Comparison of ENCODE assay signal across 1 cellular context in genomic region chr16:81480856-81481821, GRCh38.
A peak's percentile ranks its signal among the peaks of the same experiment; 100 is the strongest.
TF ChIP-seq lines count a peak whose summit lies in the region.

No MANE protein-coding gene starts in this region.

TF ChIP-seq in HepG2, 621 proteins besides CTCF, POLR2A, EP300 and RAD21 (continued from another document and continues in another):
- TF ChIP-seq ZSCAN5A (CRISPR knock-in tag; IDR thresholded peaks at IDR 0.05; ENCODE audit: borderline replicate concordance): no peak
- TF ChIP-seq, protein P1, sequence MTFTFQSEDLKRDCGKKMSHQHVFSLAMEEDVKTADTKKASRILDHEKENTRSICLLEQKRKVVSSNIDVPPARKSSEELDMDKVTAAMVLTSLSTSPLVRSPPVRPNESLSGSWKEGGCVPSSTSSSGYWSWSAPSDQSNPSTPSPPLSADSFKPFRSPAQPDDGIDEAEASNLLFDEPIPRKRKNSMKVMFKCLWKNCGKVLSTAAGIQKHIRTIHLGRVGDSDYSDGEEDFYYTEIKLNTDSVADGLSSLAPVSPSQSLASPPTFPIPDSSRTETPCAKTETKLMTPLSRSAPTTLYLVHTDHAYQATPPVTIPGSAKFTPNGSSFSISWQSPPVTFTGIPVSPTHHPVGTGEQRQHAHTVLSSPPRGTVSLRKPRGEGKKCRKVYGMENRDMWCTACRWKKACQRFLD (CRISPR knock-in tag; IDR thresholded peaks at IDR 0.05; ENCODE audit: borderline replicate concordance): no peak
- TF ChIP-seq DNMT1 (CRISPR knock-in tag; IDR thresholded peaks at IDR 0.05): no peak
- TF ChIP-seq PHB2 (IDR thresholded peaks at IDR 0.05; ENCODE audit: partially characterized antibody): no peak
- TF ChIP-seq, protein P2, sequence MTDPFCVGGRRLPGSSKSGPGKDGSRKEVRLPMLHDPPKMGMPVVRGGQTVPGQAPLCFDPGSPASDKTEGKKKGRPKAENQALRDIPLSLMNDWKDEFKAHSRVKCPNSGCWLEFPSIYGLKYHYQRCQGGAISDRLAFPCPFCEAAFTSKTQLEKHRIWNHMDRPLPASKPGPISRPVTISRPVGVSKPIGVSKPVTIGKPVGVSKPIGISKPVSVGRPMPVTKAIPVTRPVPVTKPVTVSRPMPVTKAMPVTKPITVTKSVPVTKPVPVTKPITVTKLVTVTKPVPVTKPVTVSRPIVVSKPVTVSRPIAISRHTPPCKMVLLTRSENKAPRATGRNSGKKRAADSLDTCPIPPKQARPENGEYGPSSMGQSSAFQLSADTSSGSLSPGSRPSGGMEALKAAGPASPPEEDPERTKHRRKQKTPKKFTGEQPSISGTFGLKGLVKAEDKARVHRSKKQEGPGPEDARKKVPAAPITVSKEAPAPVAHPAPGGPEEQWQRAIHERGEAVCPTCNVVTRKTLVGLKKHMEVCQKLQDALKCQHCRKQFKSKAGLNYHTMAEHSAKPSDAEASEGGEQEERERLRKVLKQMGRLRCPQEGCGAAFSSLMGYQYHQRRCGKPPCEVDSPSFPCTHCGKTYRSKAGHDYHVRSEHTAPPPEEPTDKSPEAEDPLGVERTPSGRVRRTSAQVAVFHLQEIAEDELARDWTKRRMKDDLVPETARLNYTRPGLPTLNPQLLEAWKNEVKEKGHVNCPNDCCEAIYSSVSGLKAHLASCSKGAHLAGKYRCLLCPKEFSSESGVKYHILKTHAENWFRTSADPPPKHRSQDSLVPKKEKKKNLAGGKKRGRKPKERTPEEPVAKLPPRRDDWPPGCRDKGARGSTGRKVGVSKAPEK (CRISPR knock-in tag; IDR thresholded peaks at IDR 0.05; ENCODE audit: borderline replicate concordance): no peak
- peak; percentile 30; the same call in 1 of the 2 replicates for TF ChIP-seq KDM3A (CRISPR knock-in tag; IDR thresholded peaks at IDR 0.05; ENCODE audit: low read depth)
- no peak for TF ChIP-seq ZNF253 (CRISPR knock-in tag; IDR thresholded peaks at IDR 0.05; ENCODE audit: borderline replicate concordance)
- no peak for TF ChIP-seq ATAD3A (CRISPR knock-in tag; IDR thresholded peaks at IDR 0.05)
- peak; percentile 34; the same call in 1 of the 2 replicates for TF ChIP-seq HNF1A (IDR thresholded peaks at IDR 0.05; ENCODE audit: low read depth)
- peak; percentile 65 for TF ChIP-seq HNF1A (CRISPR knock-in tag; IDR thresholded peaks at IDR 0.05; ENCODE audit: borderline replicate concordance)
- TF ChIP-seq GABPA (IDR thresholded peaks at IDR 0.05; ENCODE audit: low read depth, low read length): no peak
- peak; percentile 59 for TF ChIP-seq GABPA (CRISPR knock-in tag; IDR thresholded peaks at IDR 0.05; ENCODE audit: low read depth)
- TF ChIP-seq, protein P3, sequence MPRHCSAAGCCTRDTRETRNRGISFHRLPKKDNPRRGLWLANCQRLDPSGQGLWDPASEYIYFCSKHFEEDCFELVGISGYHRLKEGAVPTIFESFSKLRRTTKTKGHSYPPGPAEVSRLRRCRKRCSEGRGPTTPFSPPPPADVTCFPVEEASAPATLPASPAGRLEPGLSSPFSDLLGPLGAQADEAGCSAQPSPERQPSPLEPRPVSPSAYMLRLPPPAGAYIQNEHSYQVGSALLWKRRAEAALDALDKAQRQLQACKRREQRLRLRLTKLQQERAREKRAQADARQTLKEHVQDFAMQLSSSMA (CRISPR knock-in tag; IDR thresholded peaks at IDR 0.05): no peak
- TF ChIP-seq ZBTB8A (CRISPR knock-in tag; IDR thresholded peaks at IDR 0.05; ENCODE audit: borderline replicate concordance, low read depth): no peak
- 0 out of 2 replicates have a peak, but pooled peaks have one; percentile 30 for TF ChIP-seq ZNF589 (CRISPR knock-in tag; conservative IDR thresholded peaks at IDR 0.05)
- no peak for TF ChIP-seq NFE2L2 (IDR thresholded peaks at IDR 0.05; ENCODE audit: low read length)
- peak; percentile 68; the same call in 1 of the 2 replicates for TF ChIP-seq MEF2D (CRISPR knock-in tag; IDR thresholded peaks at IDR 0.05)
- TF ChIP-seq, protein P4, sequence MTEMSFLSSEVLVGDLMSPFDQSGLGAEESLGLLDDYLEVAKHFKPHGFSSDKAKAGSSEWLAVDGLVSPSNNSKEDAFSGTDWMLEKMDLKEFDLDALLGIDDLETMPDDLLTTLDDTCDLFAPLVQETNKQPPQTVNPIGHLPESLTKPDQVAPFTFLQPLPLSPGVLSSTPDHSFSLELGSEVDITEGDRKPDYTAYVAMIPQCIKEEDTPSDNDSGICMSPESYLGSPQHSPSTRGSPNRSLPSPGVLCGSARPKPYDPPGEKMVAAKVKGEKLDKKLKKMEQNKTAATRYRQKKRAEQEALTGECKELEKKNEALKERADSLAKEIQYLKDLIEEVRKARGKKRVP (CRISPR knock-in tag; IDR thresholded peaks at IDR 0.05): peak in 1 of 2 experiments; percentile 81; a peak in 1 of 4 replicates
- no peak for TF ChIP-seq LCORL (IDR thresholded peaks at IDR 0.05)
- peak; percentile 76; the same call in 1 of the 2 replicates for TF ChIP-seq LCORL (CRISPR knock-in tag; IDR thresholded peaks at IDR 0.05)
- no peak for TF ChIP-seq KLF15 (CRISPR knock-in tag; IDR thresholded peaks at IDR 0.05; ENCODE audit: borderline replicate concordance)
- no peak for TF ChIP-seq ZNF143 (CRISPR knock-in tag; IDR thresholded peaks at IDR 0.05)
- no peak for TF ChIP-seq SRSF9 (IDR thresholded peaks at IDR 0.05; ENCODE audit: borderline replicate concordance, insufficient read depth, low read depth, low read length, poor library complexity, severe bottlenecking)
- TF ChIP-seq ZNF720 (CRISPR knock-in tag; IDR thresholded peaks at IDR 0.05): no peak
- peak; percentile 65 for TF ChIP-seq ZNF629 (CRISPR knock-in tag; conservative IDR thresholded peaks at IDR 0.05)
- TF ChIP-seq SRF (IDR thresholded peaks at IDR 0.05; ENCODE audit: low read depth, low read length): no peak
- TF ChIP-seq SKI (IDR thresholded peaks at IDR 0.05; ENCODE audit: partially characterized antibody): peak; percentile 70
- TF ChIP-seq ZNF672 (CRISPR knock-in tag; IDR thresholded peaks at IDR 0.05): no peak
- TF ChIP-seq ADNP (CRISPR knock-in tag; IDR thresholded peaks at IDR 0.05): no peak
- TF ChIP-seq SOX13 (IDR thresholded peaks at IDR 0.05): no peak
- TF ChIP-seq SOX13 (CRISPR knock-in tag; conservative IDR thresholded peaks at IDR 0.05 in 1 of 2, IDR thresholded peaks at IDR 0.05 in 1 of 2): peak in 1 of 2 experiments; percentile 83; a peak in 2 of 4 replicates
- no peak for TF ChIP-seq HMGA1 (CRISPR knock-in tag; conservative IDR thresholded peaks at IDR 0.05)
- TF ChIP-seq FOXJ3 (CRISPR knock-in tag; IDR thresholded peaks at IDR 0.05; ENCODE audit: borderline replicate concordance): 0 out of 2 replicates have a peak, but pooled peaks have one; percentile 35
- no peak for TF ChIP-seq PTBP1 (IDR thresholded peaks at IDR 0.05; ENCODE audit: low read depth, low read length, poor library complexity, severe bottlenecking)
- TF ChIP-seq GZF1 (CRISPR knock-in tag; IDR thresholded peaks at IDR 0.05): no peak
- peak; percentile 69 for TF ChIP-seq MIER2 (CRISPR knock-in tag; IDR thresholded peaks at IDR 0.05)
- TF ChIP-seq MXI1 (IDR thresholded peaks at IDR 0.05; ENCODE audit: borderline replicate concordance, low read depth, low read length): peak; percentile 70; the same call in 2 of the 3 replicates
- TF ChIP-seq, protein P5, sequence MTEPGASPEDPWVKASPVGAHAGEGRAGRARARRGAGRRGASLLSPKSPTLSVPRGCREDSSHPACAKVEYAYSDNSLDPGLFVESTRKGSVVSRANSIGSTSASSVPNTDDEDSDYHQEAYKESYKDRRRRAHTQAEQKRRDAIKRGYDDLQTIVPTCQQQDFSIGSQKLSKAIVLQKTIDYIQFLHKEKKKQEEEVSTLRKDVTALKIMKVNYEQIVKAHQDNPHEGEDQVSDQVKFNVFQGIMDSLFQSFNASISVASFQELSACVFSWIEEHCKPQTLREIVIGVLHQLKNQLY (CRISPR knock-in tag; IDR thresholded peaks at IDR 0.05): peak; percentile 51; the same call in 1 of the 2 replicates
- no peak for TF ChIP-seq ZNF160 (CRISPR knock-in tag; IDR thresholded peaks at IDR 0.05)
- peak; percentile 46; the same call in 1 of the 2 replicates for TF ChIP-seq TCF7 (IDR thresholded peaks at IDR 0.05; ENCODE audit: low read depth)
- TF ChIP-seq ZNF263 (CRISPR knock-in tag; IDR thresholded peaks at IDR 0.05): no peak
- no peak for TF ChIP-seq ELF4 (CRISPR knock-in tag; IDR thresholded peaks at IDR 0.05; ENCODE audit: borderline replicate concordance)
- TF ChIP-seq ZMAT3 (CRISPR knock-in tag; conservative IDR thresholded peaks at IDR 0.05): peak; percentile 50; the same call in 1 of the 2 replicates
- peak; percentile 47; the same call in 1 of the 2 replicates for TF ChIP-seq ZNF205 (CRISPR knock-in tag; IDR thresholded peaks at IDR 0.05)
- TF ChIP-seq, protein P6, sequence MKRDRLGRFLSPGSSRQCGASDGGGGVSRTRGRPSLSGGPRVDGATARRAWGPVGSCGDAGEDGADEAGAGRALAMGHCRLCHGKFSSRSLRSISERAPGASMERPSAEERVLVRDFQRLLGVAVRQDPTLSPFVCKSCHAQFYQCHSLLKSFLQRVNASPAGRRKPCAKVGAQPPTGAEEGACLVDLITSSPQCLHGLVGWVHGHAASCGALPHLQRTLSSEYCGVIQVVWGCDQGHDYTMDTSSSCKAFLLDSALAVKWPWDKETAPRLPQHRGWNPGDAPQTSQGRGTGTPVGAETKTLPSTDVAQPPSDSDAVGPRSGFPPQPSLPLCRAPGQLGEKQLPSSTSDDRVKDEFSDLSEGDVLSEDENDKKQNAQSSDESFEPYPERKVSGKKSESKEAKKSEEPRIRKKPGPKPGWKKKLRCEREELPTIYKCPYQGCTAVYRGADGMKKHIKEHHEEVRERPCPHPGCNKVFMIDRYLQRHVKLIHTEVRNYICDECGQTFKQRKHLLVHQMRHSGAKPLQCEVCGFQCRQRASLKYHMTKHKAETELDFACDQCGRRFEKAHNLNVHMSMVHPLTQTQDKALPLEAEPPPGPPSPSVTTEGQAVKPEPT (CRISPR knock-in tag; IDR thresholded peaks at IDR 0.05; ENCODE audit: low read depth): no peak
- no peak for TF ChIP-seq BRF2 (CRISPR knock-in tag; IDR thresholded peaks at IDR 0.05)
- TF ChIP-seq RFX3 (CRISPR knock-in tag; IDR thresholded peaks at IDR 0.05): no peak
- no peak for TF ChIP-seq ZNF737 (CRISPR knock-in tag; IDR thresholded peaks at IDR 0.05; ENCODE audit: borderline replicate concordance)
- no peak for TF ChIP-seq HNRNPLL (IDR thresholded peaks at IDR 0.05; ENCODE audit: low read depth, low read length, poor library complexity, severe bottlenecking)
- TF ChIP-seq FLYWCH1 (CRISPR knock-in tag; IDR thresholded peaks at IDR 0.05): no peak
- peak; percentile 99 for TF ChIP-seq ZNF12 (CRISPR knock-in tag; IDR thresholded peaks at IDR 0.05)
- TF ChIP-seq AKAP8 (CRISPR knock-in tag; IDR thresholded peaks at IDR 0.05): peak; percentile 67; the same call in 1 of the 2 replicates
- TF ChIP-seq ZSCAN9 (CRISPR knock-in tag; IDR thresholded peaks at IDR 0.05; ENCODE audit: borderline replicate concordance): 0 out of 2 replicates have a peak, but pooled peaks have one; percentile 31
- peak; percentile 26; the same call in 1 of the 2 replicates for TF ChIP-seq ZFY (CRISPR knock-in tag; IDR thresholded peaks at IDR 0.05)
- no peak for TF ChIP-seq ZBTB14 (CRISPR knock-in tag; IDR thresholded peaks at IDR 0.05)
- no peak for TF ChIP-seq ISX (CRISPR knock-in tag; conservative IDR thresholded peaks at IDR 0.05)
